ENCODE assay signal across 8 cellular contexts in the genomic region with DNA sequence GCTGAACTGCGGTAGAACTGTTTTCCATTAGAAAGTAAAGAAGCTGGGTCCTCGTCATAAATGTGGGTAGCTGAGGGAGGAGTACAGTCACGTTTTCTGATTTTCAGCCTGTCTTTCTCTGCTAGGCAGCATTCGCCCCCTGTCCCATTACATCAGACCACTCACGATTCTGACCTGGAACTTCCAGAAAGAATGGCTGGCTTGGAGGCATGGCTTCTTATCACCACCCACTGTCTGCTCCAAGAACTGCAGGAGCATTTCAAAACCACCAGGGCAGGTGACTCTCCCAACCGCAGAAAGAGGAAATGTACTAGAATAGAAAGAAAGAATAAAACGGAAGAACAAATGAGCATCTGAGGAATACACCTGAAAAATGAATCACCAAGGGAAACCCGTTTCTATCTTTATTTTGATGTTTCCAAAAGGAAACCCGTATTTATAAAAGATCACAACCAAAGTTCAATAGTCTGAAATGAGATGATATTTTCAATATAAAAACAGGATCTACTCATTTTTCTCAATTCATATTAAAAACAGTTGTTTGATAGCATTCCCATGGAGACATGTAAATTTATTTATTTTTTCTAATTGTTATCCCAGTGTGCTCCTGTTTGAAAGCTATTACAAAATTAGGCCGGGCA. TPM values are rescaled to one million over a fixed set of nuclear protein-coding genes. Genes with fewer than 3 reads are reported as not detected.
DNase-seq lines count a peak whose midpoint lies in the region; ATAC-seq and TF ChIP-seq lines count a peak whose summit lies in the region.

No MANE protein-coding gene starts in this region.

- H2BK120ac ChIP-seq in trophoblast cell (ENCODE audit: insufficient read depth, low read length, poor library complexity) = no peak overlapping the region

- TF ChIP-seq CTCF in BE2C (IDR thresholded peaks at IDR 0.05; ENCODE audit: low read depth, low read length) (peak; percentile 99), OCI-LY7 (conservative IDR thresholded peaks at IDR 0.05; ENCODE audit: low read length) (peak; percentile 93), gastroesophageal sphincter (IDR thresholded peaks at IDR 0.05) (peak; percentile 28 to 66 (median 44))

- TF ChIP-seq EP300 in gastroesophageal sphincter (IDR thresholded peaks at IDR 0.05) = no peak

- H2BK5ac ChIP-seq in trophoblast cell (ENCODE audit: low read depth, low read length, poor library complexity) = no peak overlapping the region

- H3K79me2 ChIP-seq in OCI-LY7 (ENCODE audit: insufficient read depth, low read depth, low read length) (no peaks in the 10 kb centered on the region), trophoblast cell (ENCODE audit: control insufficient read depth, insufficient read depth, low read length, poor library complexity) (no peaks in the 10 kb centered on the region)

- H3K27ac ChIP-seq in OCI-LY7 (ENCODE audit: low read depth, low read length, poor library complexity, severe bottlenecking) (no peak overlapping the region), gastroesophageal sphincter (no peak overlapping the region), trophoblast cell (ENCODE audit: low read depth, low read length) (no peak overlapping the region)

- H3K9me3 ChIP-seq in BE2C (no peaks in the 10 kb centered on the region), OCI-LY7 (ENCODE audit: low read length) (no peaks in the 10 kb centered on the region), gastroesophageal sphincter (no peaks in the 10 kb centered on the region), trophoblast cell (ENCODE audit: insufficient read depth, low read depth, low read length) (no peaks in the 10 kb centered on the region)

- BruUV-seq in OCI-LY7 (replicated peaks; lab: Mats Ljungman, UMichigan) = no TSS peak

- H4K12ac ChIP-seq in trophoblast cell (ENCODE audit: low read depth, low read length) = no peak overlapping the region

- intact Hi-C loops in OCI-LY7 (cut with micrococcal nuclease; ENCODE audit: unreplicated experiment) (loop anchor here (1.0 to 10.0 kb wide), 5 partner anchors 312 to 632 kb away; no protein-coding TSS in a partner anchor), posterior vena cava (cut with DNase I) (no loop called here)

- H4K20me1 ChIP-seq in OCI-LY7 (ENCODE audit: insufficient read depth, low read length) = no peaks in the 10 kb centered on the region

- CTCF ChIA-PET in OCI-LY7 (lab: Charles Lee; ENCODE audit: unreplicated experiment) = no interaction called here

- ATAC-seq in GM18867 (IDR thresholded peaks at IDR 0.05; ENCODE audit: unreplicated experiment) = peak; percentile 58
- peak; percentile 48 for ATAC-seq in gastroesophageal sphincter

- no peak for TF ChIP-seq POLR2A in gastroesophageal sphincter (IDR thresholded peaks at IDR 0.05)

- POLR2A ChIA-PET in OCI-LY7 (lab: Charles Lee) = interaction anchor here (0.6 to 0.7 kb wide), 2 partner anchors 703 to 1458 kb away, joined by 4 to 7 read pairs; no protein-coding TSS in a partner anchor

- H3K18ac ChIP-seq in trophoblast cell (ENCODE audit: low read length) = no peak overlapping the region

- 30 to 38% methylated on average over 8 to 9 of the region's 10 CpGs for WGBS in gastroesophageal sphincter (ENCODE audit: low coverage in 1 of 2), 2 donors
- no CpG with 5 or more reads among the region's 10 CpGs for WGBS in trophoblast cell (ENCODE audit: extremely low coverage, insufficient coverage, insufficient read length)

- no peak overlapping the region for H3K14ac ChIP-seq in trophoblast cell (ENCODE audit: low read length)

- no peak overlapping the region for H4K91ac ChIP-seq in trophoblast cell (ENCODE audit: low read depth, low read length)

- H3K27me3 ChIP-seq in BE2C (no peaks in the 10 kb centered on the region), gastroesophageal sphincter (no peaks in the 10 kb centered on the region), trophoblast cell (ENCODE audit: insufficient read depth, low read length) (no peaks in the 10 kb centered on the region)

- no peak overlapping the region for H2BK12ac ChIP-seq in trophoblast cell (ENCODE audit: low read length)

- H3K4me1 ChIP-seq in BE2C (no peaks in the 10 kb centered on the region), OCI-LY7 (ENCODE audit: insufficient read depth, low read length, poor library complexity, severe bottlenecking) (peaks cover 29% of the 10 kb centered on the region), gastroesophageal sphincter (no peaks in the 10 kb centered on the region), trophoblast cell (ENCODE audit: control insufficient read depth in 1 of 2, insufficient read depth in 2 of 2, low read length in 2 of 2) (no peaks in the 10 kb centered on the region)

- no peaks in the 10 kb centered on the region for H3K79me1 ChIP-seq in trophoblast cell (ENCODE audit: low read length)

- H3K4me3 ChIP-seq in BE2C (ENCODE audit: low read depth, low read length) (no peak overlapping the region), OCI-LY7 (ENCODE audit: low read depth, low read length, poor library complexity, severe bottlenecking) (peak overlapping the region; percentile 27), gastroesophageal sphincter (no peak overlapping the region), trophoblast cell (ENCODE audit: low read depth, low read length) (no peak overlapping the region)

- peak overlapping the region; percentile 59 for H3K4me2 ChIP-seq in OCI-LY7 (ENCODE audit: low read length)
- H3K4me2 ChIP-seq in trophoblast cell (ENCODE audit: low read length) = no peak overlapping the region

- H3K23ac ChIP-seq in trophoblast cell (ENCODE audit: low read length) = no peak overlapping the region

- H3K36me3 ChIP-seq in BE2C (no peaks in the 10 kb centered on the region), OCI-LY7 (ENCODE audit: insufficient read depth, low read length) (no peaks in the 10 kb centered on the region), gastroesophageal sphincter (no peaks in the 10 kb centered on the region), trophoblast cell (ENCODE audit: control insufficient read depth in 1 of 2, insufficient read depth in 2 of 2, low read length in 2 of 2) (no peaks in the 10 kb centered on the region)

- no peak overlapping the region for H2AK5ac ChIP-seq in trophoblast cell (ENCODE audit: low read length)

- H3K9me2 ChIP-seq in OCI-LY7 (ENCODE audit: insufficient read depth, low read length) = no peaks in the 10 kb centered on the region

- no peak overlapping the region for H3K9ac ChIP-seq in trophoblast cell (ENCODE audit: low read length)

- no peak overlapping the region for H2AFZ ChIP-seq in OCI-LY7 (ENCODE audit: low read length)
- no peak overlapping the region for H2AFZ ChIP-seq in trophoblast cell (ENCODE audit: insufficient read depth, low read length, poor library complexity)

- H3K4ac ChIP-seq in trophoblast cell (ENCODE audit: low read depth, low read length) = no peak overlapping the region

- DNase-seq in BE2C (peak; percentile 64), HT1080 (ENCODE audit: low read depth) (peak; percentile 73), OCI-LY7 (ENCODE audit: low spot score) (peak; percentile 83), trophoblast cell (peak; percentile 82 to 83), posterior vena cava (ENCODE audit: low spot score) (no peak)
- peak; percentile 15 for DNase-seq in activated T-helper 9 cell treated with anti-CD3 and anti-CD28 coated beads, Interleukin-2, amount 50 U/mL, for 16 hours (ENCODE audit: low read depth)

- no peak overlapping the region for H4K8ac ChIP-seq in trophoblast cell (ENCODE audit: low read depth, low read length)

RNA-seq across cellular contexts. Expression of gene POMP, which starts 22.1 kb away (rescaled TPM):
- polyA plus RNA-seq in BE2C (2012; ENCODE audit: insufficient read depth, insufficient read length, low read depth) = 126 TPM
- total RNA-seq in HT1080 (2014; rRNA removed; shearing (Covaris generic)) = 163 and 172 TPM in 2 replicates
- 153 and 191 TPM in 2 replicates for polyA plus RNA-seq in HT1080 (2015; cell fraction: cytosol; rRNA removed)
- polyA plus RNA-seq in HT1080 (2015; cell fraction: nucleus; rRNA removed) = 83.0 and 104 TPM in 2 replicates
- total RNA-seq in OCI-LY7 (2014; rRNA removed; shearing (Covaris generic)) = 46.6 and 46.7 TPM in 2 replicates
- total RNA-seq in OCI-LY7 (2022) = 61.9 and 79.0 TPM in 2 replicates
- total RNA-seq in gastroesophageal sphincter = 10 to 100 TPM; 47.6 to 71.6 (median 60.1) TPM
- 138 and 141 TPM in 2 replicates for polyA plus RNA-seq in trophoblast cell (2013)
- total RNA-seq in posterior vena cava = 10 to 100 TPM; 58.9 to 65.9 TPM

Comparison
In these comparisons a context has a peak if more than half of its experiments do, and no peak if none do; other contexts are left out.
1. CTCF ChIP-seq: peak in every context shown above with its lines; median percentile 99 in BE2C; 93 in OCI-LY7; 44 in gastroesophageal sphincter.